ENCODE assay signal across 24 cellular contexts in genomic region chr19:21133633-21134032, GRCh38.
"Had no signal": no experiment of that assay in that cellular context is flagged by ENCODE, and none has a peak within 500 bp of the region (broad histone marks: within the 10 kb centered on the region; RNA-seq: fewer than 3 reads in every experiment).

No MANE protein-coding gene starts in this region.

- H3K27me3 ChIP-seq: SJSA1 had no signal

- H3K4me3 ChIP-seq: SJSA1, SK-N-MC had no signal

- H3K36me3 ChIP-seq: SJSA1 had no signal

- H3K27ac ChIP-seq: HL-60, SJSA1, SK-N-MC had no signal

- FAIRE-seq: HTR-8/SVneo, RCC 7860 had no signal

- H3K4me1 ChIP-seq: SJSA1 had no signal

- DNase-seq: KBM-7, MV-4-11, NCI-H1092, NCI-H1105 treated with DMSO at 0.1 percent for 48 hours, NCI-H1417 treated with DMSO at 0.1 percent for 48 hours, NCI-H146, NCI-H1694 treated with DMSO at 0.1 percent for 48 hours, NCI-H1930, NCI-H2081, NCI-H2107, NCI-H2227 treated with DMSO at 0.1 percent for 48 hours, NCI-H446, NCI-H510A, NCI-H524 treated with DMSO at 0.1 percent for 48 hours, NCI-H69, NCI-H774, Right ventricle myocardium superior, RPMI8226, SIG-M5 had no signal
